In genomic region chr11:19537803-19538453, GRCh38 we compare ENCODE assay signal across 31 cellular contexts.
"Had no signal": no experiment of that assay in that cellular context is flagged by ENCODE, and none has a peak within 500 bp of the region (broad histone marks: within the 10 kb centered on the region; RNA-seq: fewer than 3 reads in every experiment).

No MANE protein-coding gene starts in this region.

- H3K9me3 ChIP-seq: ascending aorta had no signal

- H3K4me2 ChIP-seq: PC-9 had no signal

- H3K4me1 ChIP-seq: ascending aorta had no signal

- ATAC-seq: activated CD8-positive, alpha-beta T cell treated with anti-CD3 and anti-CD28 coated beads for 36 hours; activated T-cell treated with anti-CD3 and anti-CD28 coated beads, Interleukin-2, amount 50 U/mL, for 72 hours; Right ventricle myocardium inferior had no signal

- DNase-seq: activated CD4-positive, alpha-beta T cell treated with anti-CD3 and anti-CD28 coated beads for 1 hour; activated CD4-positive, alpha-beta T cell treated with anti-CD3 and anti-CD28 coated beads, Interleukin-2, amount 10 ng/mL, durations not matched to agents 24 days and 14 days; activated CD4-positive, alpha-beta T cell treated with anti-CD3 and anti-CD28 coated beads, Interleukin-2, amount 50 U/mL, for 4 hours; activated CD4-positive, CD25-positive, alpha-beta regulatory T cell; activated CD8-positive, alpha-beta T cell treated with anti-CD3 and anti-CD28 coated beads for 36 hours; activated gamma-delta T cell; activated naive CD4-positive, alpha-beta T cell treated with Interleukin-2 at 50 U/mL for 16 hours; activated naive CD8-positive, alpha-beta T cell treated with anti-CD3 and anti-CD28 coated beads, Interleukin-2, amount 10 ng/mL, durations not matched to agents 7 days and 5 days; activated T-cell treated with anti-CD3 and anti-CD28 coated beads, Interleukin-2, amount 50 U/mL, for 1 hour; activated T-cell treated with anti-CD3 and anti-CD28 coated beads, Interleukin-2, amount 50 U/mL, for 72 hours; amygdala; Kasumi-1; KG1; MM.1S; MV-4-11; NCI-H1092; NCI-H1436 treated with DMSO at 0.1 percent for 48 hours; NCI-H1694 treated with DMSO at 0.1 percent for 48 hours; NCI-H2029; NCI-H345; NCI-H524 treated with DMSO at 0.1 percent for 48 hours; SW 1271; T-helper 1 cell; T-helper 2 cell; T-helper 9 cell; WERI-Rb-1 had no signal

- H2AFZ ChIP-seq: PC-9 had no signal

- H3K27me3 ChIP-seq: ascending aorta had no signal

- H3K36me3 ChIP-seq: ascending aorta, WERI-Rb-1 had no signal

- FAIRE-seq: RCC 7860 had no signal

- H3K27ac ChIP-seq: ascending aorta, PC-9, RWPE1, WERI-Rb-1 had no signal

- H3K4me3 ChIP-seq: ascending aorta, PC-9 had no signal
